ENCODE assay signal across 6 cellular contexts in the genomic region with DNA sequence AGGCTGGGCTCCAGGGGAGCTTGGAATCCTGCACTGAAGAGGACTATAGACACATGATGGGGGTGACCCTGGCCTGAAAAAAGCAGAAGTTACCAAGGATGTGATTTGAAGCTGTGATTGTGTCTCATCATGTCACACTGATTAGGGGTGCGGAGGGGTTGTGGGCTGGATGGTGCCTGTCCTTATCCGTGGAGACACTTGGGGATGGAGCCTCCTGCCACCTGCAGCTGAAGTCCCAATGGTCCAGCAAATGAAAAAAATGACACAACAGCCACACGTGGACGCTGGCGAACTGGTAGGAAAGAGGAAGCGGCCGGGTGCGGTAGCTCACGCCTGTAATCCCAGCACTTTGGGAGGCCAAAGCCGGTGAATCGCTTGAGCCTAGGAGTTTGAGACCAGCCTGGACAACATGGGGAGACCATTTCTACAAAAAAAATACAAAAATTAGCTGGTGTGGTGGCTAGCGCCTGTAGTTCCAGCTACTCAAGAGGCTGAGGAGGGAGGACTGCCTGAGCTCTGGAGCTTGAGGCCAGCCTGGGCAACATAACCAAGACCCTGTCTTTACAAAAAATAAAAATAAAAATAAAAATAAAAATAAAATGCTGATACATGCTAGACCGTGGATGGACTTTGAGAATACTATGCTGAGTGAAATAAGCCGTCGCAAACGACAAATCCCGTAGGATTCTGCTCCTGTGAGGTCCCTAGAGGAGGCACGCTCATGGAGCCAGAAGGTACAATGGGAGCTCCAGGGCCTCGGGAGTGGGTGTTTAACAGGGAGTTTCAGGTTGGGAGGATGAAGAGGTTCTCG. TPM values are rescaled to one million over a fixed set of nuclear protein-coding genes. Genes with fewer than 3 reads are reported as not detected.
DNase-seq lines count a peak whose midpoint lies in the region; ATAC-seq, FAIRE-seq and TF ChIP-seq lines count a peak whose summit lies in the region.

No MANE protein-coding gene starts in this region.

- TF ChIP-seq CTCF in breast epithelium (IDR thresholded peaks at IDR 0.05) (no peak), ovary (IDR thresholded peaks at IDR 0.05) (no peak)

- H3K4me3 Mint-ChIP-seq in activated T-cell treated with anti-CD3 and anti-CD28 coated beads, Interleukin-2, amount 50 U/mL, for 72 hours = peak overlapping the region; percentile 78 to 87

- FAIRE-seq in urothelium cell line (lab: Jason Lieb, UNC) = no peak

- H3K27me3 ChIP-seq in breast epithelium (peaks cover 0 to 4% of the 10 kb centered on the region in 2 donors), ovary (no peaks in the 10 kb centered on the region)

- H3K9me3 ChIP-seq in breast epithelium = no peaks in the 10 kb centered on the region
- H3K9me3 ChIP-seq in ovary = no peaks in the 10 kb centered on the region

- H3K36me3 Mint-ChIP-seq in activated T-cell treated with anti-CD3 and anti-CD28 coated beads, Interleukin-2, amount 50 U/mL, for 72 hours (ENCODE audit: insufficient read depth in 2 of 2) = no peaks in the 10 kb centered on the region

- TF ChIP-seq EP300 in ovary (IDR thresholded peaks at IDR 0.05) = peak; percentile 12

- intact Hi-C loops in breast epithelium (cut with DNase I; ENCODE audit: low total_unique reads) (loop anchor here (2.0 kb wide), 1 partner anchor 26 kb away; no protein-coding TSS in a partner anchor), ovary (cut with DNase I) (loop anchor here in 1 of 4 donors (1.0 to 10.0 kb wide), 2 partner anchors 24 to 240 kb away; a partner anchor contains a TSS)

- no peaks in the 10 kb centered on the region for H3K36me3 ChIP-seq in breast epithelium
- no peaks in the 10 kb centered on the region for H3K36me3 ChIP-seq in ovary

- H3K4me3 ChIP-seq in breast epithelium = peak overlapping the region; percentile 65 to 87 (median 73)
- peak overlapping the region; percentile 33 for H3K4me3 ChIP-seq in ovary

- H3K27ac ChIP-seq in breast epithelium (peak overlapping the region; percentile 99 to 100), ovary (peak overlapping the region; percentile 84 to 100)

- 53 to 57% (median 55%) methylated on average over 20 of the region's 20 CpGs for WGBS in ovary, 3 donors

- no peak for DNase-seq in activated T-cell treated with anti-CD3 and anti-CD28 coated beads, Interleukin-2, amount 50 U/mL, for 72 hours
- DNase-seq in activated T-cell treated with anti-CD3 and anti-CD28 coated beads for 4 hours = no peak
- DNase-seq in breast epithelium (ENCODE audit: low spot score in 2 of 2) = no peak
- peak; percentile 33 to 61 (median 55) for DNase-seq in ovary
- DNase-seq in urothelium cell line (ENCODE audit: low spot score) = no peak
- no peak for DNase-seq in activated CD4-positive, alpha-beta T cell treated with anti-CD3 and anti-CD28 coated beads, Interleukin-2, amount 50 U/mL, for 48 hours

- H3K9me3 Mint-ChIP-seq in activated T-cell treated with anti-CD3 and anti-CD28 coated beads, Interleukin-2, amount 50 U/mL, for 72 hours = no peaks in the 10 kb centered on the region

- no peak for ATAC-seq in activated T-cell treated with anti-CD3 and anti-CD28 coated beads, Interleukin-2, amount 50 U/mL, for 72 hours (replicated peaks in 1 of 2)

- H3K4me1 Mint-ChIP-seq in activated T-cell treated with anti-CD3 and anti-CD28 coated beads, Interleukin-2, amount 50 U/mL, for 72 hours (ENCODE audit: low read depth) = peaks cover 30% of the 10 kb centered on the region

- no peaks in the 10 kb centered on the region for H3K27me3 Mint-ChIP-seq in activated T-cell treated with anti-CD3 and anti-CD28 coated beads, Interleukin-2, amount 50 U/mL, for 72 hours (ENCODE audit: low read depth)

- H3K27ac Mint-ChIP-seq in activated T-cell treated with anti-CD3 and anti-CD28 coated beads, Interleukin-2, amount 50 U/mL, for 72 hours = peak overlapping the region; percentile 83

- TF ChIP-seq POLR2A in breast epithelium (IDR thresholded peaks at IDR 0.05) (no peak), ovary (IDR thresholded peaks at IDR 0.05) (no peak)

- H3K4me1 ChIP-seq in breast epithelium (peaks cover 5 to 6% of the 10 kb centered on the region in 2 donors), ovary (ENCODE audit: insufficient read depth) (peaks cover 14% of the 10 kb centered on the region)

RNA-seq across cellular contexts. Expression of a gene that starts 0.8 kb away (rescaled TPM):
- total RNA-seq in activated T-cell treated with anti-CD3 and anti-CD28 coated beads, Interleukin-2, amount 50 U/mL, for 72 hours = 1 to 10 TPM; 9.1 TPM
- total RNA-seq in breast epithelium (1 to 10 TPM; 3.4 to 4.1 (median 3.9) TPM), ovary (10 to 100 TPM in 4 of 7 donors, 1 to 10 TPM in 3; 3.7 to 14.5 (median 11.1) TPM)
- 1 to 10 TPM; 2.8 to 5.8 TPM for polyA plus RNA-seq in ovary

RNA-seq across cellular contexts. Expression of a gene that starts 15.0 kb away (rescaled TPM):
- total RNA-seq in activated T-cell treated with anti-CD3 and anti-CD28 coated beads, Interleukin-2, amount 50 U/mL, for 72 hours = under 1 TPM; 0.77 to 0.93 TPM
- 1 to 10 TPM; 1.3 TPM for total RNA-seq in breast epithelium
- total RNA-seq in ovary = 10 to 100 TPM in 2 of 7 donors, 1 to 10 TPM in 5; 2.2 to 12.6 (median 8.0) TPM
- polyA plus RNA-seq in ovary = 1 to 10 TPM in 1 of 2 donors, under 1 TPM in 1; 0.18 to 2.3 TPM

RNA-seq across cellular contexts. Expression of a gene that starts 24.7 kb away (rescaled TPM):
- 100 to 1,000 TPM; 130 to 148 TPM for total RNA-seq in activated T-cell treated with anti-CD3 and anti-CD28 coated beads, Interleukin-2, amount 50 U/mL, for 72 hours
- total RNA-seq in breast epithelium = 100 to 1,000 TPM; 218 to 413 (median 333) TPM
- 100 to 1,000 TPM; 129 to 256 (median 171) TPM for total RNA-seq in ovary
- polyA plus RNA-seq in ovary = 100 to 1,000 TPM in 1 of 2 donors, 10 to 100 TPM in 1; 17.7 to 228 TPM

RNA-seq across cellular contexts. Expression of a gene that starts 43.1 kb away (rescaled TPM):
- 10 to 100 TPM; 25.0 to 27.7 TPM for total RNA-seq in activated T-cell treated with anti-CD3 and anti-CD28 coated beads, Interleukin-2, amount 50 U/mL, for 72 hours
- total RNA-seq in breast epithelium = 10 to 100 TPM in 2 of 3 donors, 1 to 10 TPM in 1; 3.0 to 40.0 (median 27.9) TPM
- total RNA-seq in ovary = 10 to 100 TPM; 21.7 to 37.1 (median 29.9) TPM
- polyA plus RNA-seq in ovary = 10 to 100 TPM in 1 of 2 donors, 1 to 10 TPM in 1; 3.5 to 11.9 TPM

RNA-seq across cellular contexts. Expression of a gene that starts 55.7 kb away (rescaled TPM):
- total RNA-seq in activated T-cell treated with anti-CD3 and anti-CD28 coated beads, Interleukin-2, amount 50 U/mL, for 72 hours = 10 to 100 TPM; 36.1 to 36.7 TPM
- total RNA-seq in breast epithelium (100 to 1,000 TPM in 2 of 3 donors, 10 to 100 TPM in 1; 76.4 to 108 (median 102) TPM), ovary (10 to 100 TPM; 36.4 to 98.5 (median 43.3) TPM)
- polyA plus RNA-seq in ovary = 10 to 100 TPM; 14.6 to 87.5 TPM

Comparison
In these comparisons a context has a peak if more than half of its experiments do, and no peak if none do; other contexts are left out.
1. DNase-seq: peak in ovary (5 of 5); none in activated T-cell treated with anti-CD3 and anti-CD28 coated beads, Interleukin-2, amount 50 U/mL, for 72 hours (0 of 2), activated T-cell treated with anti-CD3 and anti-CD28 coated beads for 4 hours (single experiment), breast epithelium (0 of 2), urothelium cell line (single experiment) and activated CD4-positive, alpha-beta T cell treated with anti-CD3 and anti-CD28 coated beads, Interleukin-2, amount 50 U/mL, for 48 hours (0 of 2).